ENCODE assay signal across 10 cellular contexts in the genomic region with DNA sequence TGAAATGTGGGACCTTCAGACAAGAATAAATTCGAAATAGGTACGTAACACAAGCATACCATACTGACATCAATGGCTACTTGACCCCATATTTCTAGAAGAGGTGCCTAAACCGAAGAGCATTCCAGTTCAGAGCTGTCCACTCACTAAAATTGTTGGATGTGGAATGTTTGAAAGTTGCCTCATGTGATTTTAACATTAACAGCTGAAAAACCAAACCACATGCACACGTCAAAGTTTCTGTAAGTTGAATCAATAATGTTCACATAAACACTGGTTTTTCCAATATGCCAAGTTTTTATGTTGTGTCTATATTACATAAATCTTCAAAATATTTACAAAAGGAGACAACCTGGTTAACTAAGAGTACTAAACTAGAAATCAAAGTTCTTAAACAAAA. TPM values are rescaled to one million over a fixed set of nuclear protein-coding genes. Genes with fewer than 3 reads are reported as not detected.
A peak's percentile ranks its signal among the peaks of the same experiment; 100 is the strongest.
DNase-seq lines count a peak whose midpoint lies in the region; ATAC-seq and TF ChIP-seq lines count a peak whose summit lies in the region.
"Had no signal": no experiment of that assay in that cellular context is flagged by ENCODE, and none has a peak within 500 bp of the region (broad histone marks: within the 10 kb centered on the region; RNA-seq: fewer than 3 reads in every experiment).

No MANE protein-coding gene starts in this region.

- POLR2A ChIA-PET in HCT116 (lab: Charles Lee), result interaction anchor here (1.3 kb wide), 1 partner anchor 11 kb away, joined by 3 read pairs; no protein-coding TSS in a partner anchor

- 0 out of 2 replicates have a peak overlapping the region, but pooled peaks have one; percentile 93 for H3K9ac ChIP-seq in HCT116 (ENCODE audit: low read length)
- peak overlapping the region in 1 of 2 donors; percentile 0 for H3K9ac ChIP-seq in mucosa of rectum (ENCODE audit: low read depth in 1 of 2, low read length in 2 of 2)

- ATAC-seq in HCT116 (no peak), HG03565 (IDR thresholded peaks at IDR 0.05; ENCODE audit: unreplicated experiment) (no peak)

- intact Hi-C loops in HCT116 (cut with micrococcal nuclease), result loop anchor here (10.0 kb wide), 1 partner anchor 271 kb away; a partner anchor contains a TSS

- DNase-seq in HCT116 (ENCODE audit: low read depth, low spot score), result no peak
- peak; percentile 54 for DNase-seq in choroid plexus epithelial cell (ENCODE audit: low read depth)
- DNase-seq in AML-193 (lab: John Stamatoyannopoulos, UW), result no peak
- DNase-seq in germinal center (ENCODE audit: low spot score), result no peak
- no peak for DNase-seq in NCI-H2107 treated with DMSO at 0.1 percent for 48 hours (lab: John Stamatoyannopoulos, UW; ENCODE audit: unreplicated experiment)
- DNase-seq: activated naive CD4-positive, alpha-beta T cell treated with anti-CD3 and anti-CD28 coated beads, Interleukin-2, amount 50 U/mL, for 16 hours had no signal

- CTCF ChIA-PET in HCT116 (lab: Charles Lee), result no interaction called here

- no peaks in the 10 kb centered on the region for H3K9me2 ChIP-seq in HCT116 (ENCODE audit: insufficient read depth)

- H3K79me2 ChIP-seq in ACC112 (ENCODE audit: control insufficient read depth, insufficient read depth, low read length, unreplicated experiment) (peaks cover 84% of the 10 kb centered on the region), HCT116 (ENCODE audit: insufficient read depth, low read length) (peaks cover 88% of the 10 kb centered on the region)

- peaks cover 54% of the 10 kb centered on the region for H4K20me1 ChIP-seq in HCT116 (ENCODE audit: insufficient read depth)

- H3K27me3 ChIP-seq in ACC112 (ENCODE audit: insufficient read depth, low read length), result no peaks in the 10 kb centered on the region
- H3K27me3 ChIP-seq in HCT116 (ENCODE audit: insufficient read depth, low read length), result no peaks in the 10 kb centered on the region
- no peaks in the 10 kb centered on the region for H3K27me3 ChIP-seq in mucosa of rectum (ENCODE audit: control insufficient read depth in 2 of 2, insufficient read depth in 2 of 2, low read length in 2 of 2)
- H3K27me3 ChIP-seq: SJSA1 had no signal

- H3K4me1 ChIP-seq in ACC112 (ENCODE audit: control insufficient read depth, insufficient read depth, low read length, unreplicated experiment) (peaks cover 49% of the 10 kb centered on the region), HCT116 (ENCODE audit: control insufficient read depth in 1 of 2, insufficient read depth in 2 of 2, low read length in 2 of 2) (peaks cover 4 to 39% of the 10 kb centered on the region in 2 experiments), mucosa of rectum (ENCODE audit: control insufficient read depth in 2 of 2, insufficient read depth in 2 of 2, low read length in 2 of 2) (peaks cover 35 to 60% of the 10 kb centered on the region in 2 donors)

- no peak for TF ChIP-seq RAD21 in HCT116 (IDR thresholded peaks at IDR 0.05; ENCODE audit: low read depth)

- peaks cover 29% of the 10 kb centered on the region for H3K36me3 ChIP-seq in ACC112 (ENCODE audit: insufficient read depth, low read length)
- H3K36me3 ChIP-seq in HCT116 (ENCODE audit: control insufficient read depth in 1 of 2, insufficient read depth in 2 of 2, low read length in 2 of 2), result peaks cover 11 to 24% of the 10 kb centered on the region in 2 experiments; a peak in 3 of 4 replicates
- H3K36me3 ChIP-seq in mucosa of rectum (ENCODE audit: control insufficient read depth in 2 of 2, insufficient read depth in 2 of 2, low read length in 2 of 2), result no peaks in the 10 kb centered on the region

- H3K4me3 ChIP-seq in ACC112 (ENCODE audit: low read depth, low read length) (peak overlapping the region; percentile 97), HCT116 (replicated peaks in 1 of 2; ENCODE audit: low read depth in 1 of 2, low read length in 2 of 2) (no peak overlapping the region), choroid plexus epithelial cell (ENCODE audit: low read depth, low read length) (peak overlapping the region; percentile 90), mucosa of rectum (ENCODE audit: low read length in 2 of 2) (peak overlapping the region; percentile 80 to 89)

- RAD21 ChIA-PET in HCT116 (lab: Charles Lee; ENCODE audit: low non-redundant PET in 1 of 2, low total read pairs in 2 of 2, uncharacterized antibody in 2 of 2, unreplicated experiment in 2 of 2), result no interaction called here

- no peaks in the 10 kb centered on the region for H3K9me3 ChIP-seq in HCT116 (ENCODE audit: control insufficient read depth in 1 of 2, insufficient read depth in 1 of 2, low read depth in 1 of 2, low read length in 2 of 2)
- H3K9me3 ChIP-seq in mucosa of rectum (ENCODE audit: control insufficient read depth in 2 of 2, low read length in 2 of 2), result no peaks in the 10 kb centered on the region
- H3K9me3 ChIP-seq: SJSA1 had no signal

- BruUV-seq in HCT116 (replicated peaks; lab: Mats Ljungman, UMichigan), result no TSS peak

- H3K4me2 ChIP-seq in HCT116 (ENCODE audit: low read length), result no peak overlapping the region; the same call in 1 of the 2 replicates

- TF ChIP-seq CTCF in HCT116 (IDR thresholded peaks at IDR 0.05 in 2 of 3, conservative IDR thresholded peaks at IDR 0.05 in 1 of 3; ENCODE audit: borderline replicate concordance in 1 of 3, insufficient read depth in 1 of 3, low read depth in 2 of 3, low read length in 2 of 3) (no peak), choroid plexus epithelial cell (conservative IDR thresholded peaks at IDR 0.05; ENCODE audit: low read depth, low read length) (no peak)

- no peak for TF ChIP-seq POLR2A in HCT116 (IDR thresholded peaks at IDR 0.05; ENCODE audit: borderline replicate concordance, extremely low read depth, insufficient read depth, insufficient read length)

- H3K27ac ChIP-seq in ACC112 (ENCODE audit: low read depth, low read length) (peak overlapping the region; percentile 99; the same call in 1 of the 2 replicates), HCT116 (ENCODE audit: low read depth, low read length) (no peak overlapping the region), mucosa of rectum (ENCODE audit: low read depth in 2 of 2, low read length in 2 of 2) (peak overlapping the region in 1 of 2 donors; percentile 99)
- H3K27ac ChIP-seq: SJSA1 had no signal

- no peak overlapping the region for H2AFZ ChIP-seq in ACC112 (ENCODE audit: low read length, unreplicated experiment)
- H2AFZ ChIP-seq in HCT116 (ENCODE audit: low read depth, low read length, poor library complexity, severe bottlenecking), result no peak overlapping the region

TF ChIP-seq in HCT116, 20 proteins besides CTCF, POLR2A, EP300 and RAD21:
- TF ChIP-seq SIN3A (IDR thresholded peaks at IDR 0.05; ENCODE audit: low read depth) (no peak), SP1 (IDR thresholded peaks at IDR 0.05; ENCODE audit: low read depth) (no peak), EGR1 (IDR thresholded peaks at IDR 0.05; ENCODE audit: low read depth) (no peak), FOSL1 (IDR thresholded peaks at IDR 0.05; ENCODE audit: low read depth) (no peak), POLR2AphosphoS5 (IDR thresholded peaks at IDR 0.05; ENCODE audit: low read depth, low read length) (no peak), TCF7L2 (IDR thresholded peaks at IDR 0.05; ENCODE audit: borderline replicate concordance, extremely low read depth, insufficient read depth, insufficient read length) (no peak), CBX3 (IDR thresholded peaks at IDR 0.05; ENCODE audit: low read depth) (no peak)
- TF ChIP-seq, protein P1, sequence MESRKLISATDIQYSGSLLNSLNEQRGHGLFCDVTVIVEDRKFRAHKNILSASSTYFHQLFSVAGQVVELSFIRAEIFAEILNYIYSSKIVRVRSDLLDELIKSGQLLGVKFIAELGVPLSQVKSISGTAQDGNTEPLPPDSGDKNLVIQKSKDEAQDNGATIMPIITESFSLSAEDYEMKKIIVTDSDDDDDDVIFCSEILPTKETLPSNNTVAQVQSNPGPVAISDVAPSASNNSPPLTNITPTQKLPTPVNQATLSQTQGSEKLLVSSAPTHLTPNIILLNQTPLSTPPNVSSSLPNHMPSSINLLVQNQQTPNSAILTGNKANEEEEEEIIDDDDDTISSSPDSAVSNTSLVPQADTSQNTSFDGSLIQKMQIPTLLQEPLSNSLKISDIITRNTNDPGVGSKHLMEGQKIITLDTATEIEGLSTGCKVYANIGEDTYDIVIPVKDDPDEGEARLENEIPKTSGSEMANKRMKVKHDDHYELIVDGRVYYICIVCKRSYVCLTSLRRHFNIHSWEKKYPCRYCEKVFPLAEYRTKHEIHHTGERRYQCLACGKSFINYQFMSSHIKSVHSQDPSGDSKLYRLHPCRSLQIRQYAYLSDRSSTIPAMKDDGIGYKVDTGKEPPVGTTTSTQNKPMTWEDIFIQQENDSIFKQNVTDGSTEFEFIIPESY (IDR thresholded peaks at IDR 0.05; ENCODE audit: extremely low read depth, insufficient replicate concordance, low read length), result no peak
- TF ChIP-seq, protein P2, sequence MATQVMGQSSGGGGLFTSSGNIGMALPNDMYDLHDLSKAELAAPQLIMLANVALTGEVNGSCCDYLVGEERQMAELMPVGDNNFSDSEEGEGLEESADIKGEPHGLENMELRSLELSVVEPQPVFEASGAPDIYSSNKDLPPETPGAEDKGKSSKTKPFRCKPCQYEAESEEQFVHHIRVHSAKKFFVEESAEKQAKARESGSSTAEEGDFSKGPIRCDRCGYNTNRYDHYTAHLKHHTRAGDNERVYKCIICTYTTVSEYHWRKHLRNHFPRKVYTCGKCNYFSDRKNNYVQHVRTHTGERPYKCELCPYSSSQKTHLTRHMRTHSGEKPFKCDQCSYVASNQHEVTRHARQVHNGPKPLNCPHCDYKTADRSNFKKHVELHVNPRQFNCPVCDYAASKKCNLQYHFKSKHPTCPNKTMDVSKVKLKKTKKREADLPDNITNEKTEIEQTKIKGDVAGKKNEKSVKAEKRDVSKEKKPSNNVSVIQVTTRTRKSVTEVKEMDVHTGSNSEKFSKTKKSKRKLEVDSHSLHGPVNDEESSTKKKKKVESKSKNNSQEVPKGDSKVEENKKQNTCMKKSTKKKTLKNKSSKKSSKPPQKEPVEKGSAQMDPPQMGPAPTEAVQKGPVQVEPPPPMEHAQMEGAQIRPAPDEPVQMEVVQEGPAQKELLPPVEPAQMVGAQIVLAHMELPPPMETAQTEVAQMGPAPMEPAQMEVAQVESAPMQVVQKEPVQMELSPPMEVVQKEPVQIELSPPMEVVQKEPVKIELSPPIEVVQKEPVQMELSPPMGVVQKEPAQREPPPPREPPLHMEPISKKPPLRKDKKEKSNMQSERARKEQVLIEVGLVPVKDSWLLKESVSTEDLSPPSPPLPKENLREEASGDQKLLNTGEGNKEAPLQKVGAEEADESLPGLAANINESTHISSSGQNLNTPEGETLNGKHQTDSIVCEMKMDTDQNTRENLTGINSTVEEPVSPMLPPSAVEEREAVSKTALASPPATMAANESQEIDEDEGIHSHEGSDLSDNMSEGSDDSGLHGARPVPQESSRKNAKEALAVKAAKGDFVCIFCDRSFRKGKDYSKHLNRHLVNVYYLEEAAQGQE (IDR thresholded peaks at IDR 0.05; ENCODE audit: low read depth), result no peak

RNA-seq across cellular contexts. Expression of a gene that starts 3.5 kb away (rescaled TPM):
- 302 TPM for total RNA-seq in HCT116 (2021; ENCODE audit: unreplicated experiment)
- polyA plus RNA-seq in HCT116 (2012), result 216 and 273 TPM in 2 replicates

RNA-seq across cellular contexts. Expression of a gene that starts 44.9 kb away (rescaled TPM):
- 38.9 TPM for total RNA-seq in HCT116 (2021; ENCODE audit: unreplicated experiment)
- 34.5 and 38.6 TPM in 2 replicates for polyA plus RNA-seq in HCT116 (2012)

Comparison
In these comparisons a context has a peak if more than half of its experiments do, and no peak if none do; other contexts are left out.
1. H3K4me3 ChIP-seq: peak in ACC112 (single experiment), choroid plexus epithelial cell (single experiment) and mucosa of rectum (2 of 2); none in HCT116 (0 of 2).